16 cellular contexts compared by ENCODE assay signal in genomic region chr14:101073598-101073965, GRCh38.
DNase-seq lines count a peak whose midpoint lies in the region; ATAC-seq and TF ChIP-seq lines count a peak whose summit lies in the region.
"Had no signal": no experiment of that assay in that cellular context is flagged by ENCODE, and none has a peak within 500 bp of the region (broad histone marks: within the 10 kb centered on the region; RNA-seq: fewer than 3 reads in every experiment).

No MANE protein-coding gene starts in this region.

- no peaks in the 10 kb centered on the region for H3K79me1 ChIP-seq in mesenchymal stem cell (replicated peaks; ENCODE audit: low read length, poor library complexity, severe bottlenecking)

- no peak overlapping the region for H3K14ac ChIP-seq in mesenchymal stem cell (ENCODE audit: low read length in 2 of 2)

- H3K9me3 Mint-ChIP-seq in natural killer cell (no peaks in the 10 kb centered on the region), WTC11 (no peaks in the 10 kb centered on the region)
- no peaks in the 10 kb centered on the region for H3K9me3 Mint-ChIP-seq in natural killer cell treated with Interleukin-12 subunit alpha and Interleukin-12 subunit beta and Interleukin-15 and Interleukin-18, amount 100 ng/mL, for 72 hours
- no peaks in the 10 kb centered on the region for H3K9me3 Mint-ChIP-seq in stimulated activated naive CD8-positive, alpha-beta T cell treated with anti-CD3 and anti-CD28 coated beads, Interleukin-15, amount 100 ng/mL, for 72 hours
- peaks cover 0 to 2% (median 0%) of the 10 kb centered on the region in 8 donors for H3K9me3 Mint-ChIP-seq in CD4-positive, alpha-beta memory T cell
- H3K9me3 Mint-ChIP-seq: central memory CD8-positive, alpha-beta T cell; stimulated activated naive CD8-positive, alpha-beta T cell treated with anti-CD3 and anti-CD28 coated beads, Interleukin-15, Interleukin-2, amounts not matched to agents 100 ng/mL and 50 ng/mL, for 24 hours had no signal

- CTCF ChIA-PET in WTC11 (lab: Charles Lee), result interaction anchor here (0.9 to 1.1 kb wide), 3 partner anchors 8 to 309 kb away, joined by 3 to 5 read pairs (median 4); no protein-coding TSS in a partner anchor
- CTCF ChIA-PET in CD4-positive, alpha-beta memory T cell (lab: Charles Lee; ENCODE audit: partially characterized antibody), result no interaction called here

- H3K9ac ChIP-seq in mesenchymal stem cell (ENCODE audit: low read length), result no peak overlapping the region

- peak overlapping the region in 1 of 2 experiments; percentile 73 for H2BK12ac ChIP-seq in mesenchymal stem cell (ENCODE audit: low read length in 2 of 2)

- DNase-seq in natural killer cell (peak; percentile 1), WTC11 (ENCODE audit: low spot score) (no peak), mesenchymal stem cell (no peak), C1 segment of cervical spinal cord (lab: John Stamatoyannopoulos, UW) (no peak), COR-L47 (lab: John Stamatoyannopoulos, UW) (no peak)
- DNase-seq in natural killer cell treated with Interleukin-12 subunit alpha and Interleukin-12 subunit beta and Interleukin-15 and Interleukin-18, amount 100 ng/mL, for 72 hours (ENCODE audit: low spot score), result no peak
- DNase-seq in stimulated activated naive CD8-positive, alpha-beta T cell treated with anti-CD3 and anti-CD28 coated beads, Interleukin-15, amount 100 ng/mL, for 72 hours, result no peak
- no peak for DNase-seq in CD4-positive, alpha-beta memory T cell
- DNase-seq: activated CD4-positive, alpha-beta T cell treated with anti-CD3 and anti-CD28 coated beads, Interleukin-2, amount 50 U/mL, for 4 hours; GF-D8; naive B cell; NCI-H187 had no signal

- ATAC-seq in natural killer cell (no peak), WTC11 (no peak)
- ATAC-seq in natural killer cell treated with Interleukin-12 subunit alpha and Interleukin-12 subunit beta and Interleukin-15 and Interleukin-18, amount 100 ng/mL, for 72 hours, result no peak
- no peak for ATAC-seq in stimulated activated naive CD8-positive, alpha-beta T cell treated with anti-CD3 and anti-CD28 coated beads, Interleukin-15, amount 100 ng/mL, for 72 hours

- peaks cover 63% of the 10 kb centered on the region for H3K4me1 ChIP-seq in mesenchymal stem cell (ENCODE audit: control insufficient read depth, insufficient read depth, low read depth, low read length)
- no peaks in the 10 kb centered on the region for H3K4me1 ChIP-seq in CD4-positive, alpha-beta memory T cell (ENCODE audit: insufficient read depth, low read length)
- H3K4me1 ChIP-seq: psoas muscle had no signal

- H2AFZ ChIP-seq in mesenchymal stem cell (ENCODE audit: low read depth, low read length), result no peak overlapping the region

- H2BK120ac ChIP-seq in mesenchymal stem cell (ENCODE audit: low read depth, low read length), result no peak overlapping the region

- H3K36me3 ChIP-seq in mesenchymal stem cell (ENCODE audit: control insufficient read depth in 1 of 2, insufficient read depth in 2 of 2, low read depth in 1 of 2, low read length in 2 of 2), result peaks cover 0 to 38% of the 10 kb centered on the region in 2 experiments
- no peaks in the 10 kb centered on the region for H3K36me3 ChIP-seq in CD4-positive, alpha-beta memory T cell (ENCODE audit: insufficient read depth, low read length)

- H3K23ac ChIP-seq in mesenchymal stem cell (ENCODE audit: low read length in 2 of 2), result no peak overlapping the region

- peak overlapping the region; percentile 24 for H3K4me2 ChIP-seq in mesenchymal stem cell (ENCODE audit: low read length, poor library complexity, severe bottlenecking)

- peak overlapping the region; percentile 78 for H3K27ac ChIP-seq in mesenchymal stem cell (ENCODE audit: low read length, poor library complexity, severe bottlenecking)
- no peak overlapping the region for H3K27ac ChIP-seq in CD4-positive, alpha-beta memory T cell (ENCODE audit: low read depth, low read length)
- H3K27ac ChIP-seq: psoas muscle, SJSA1 had no signal

- H3K9me3 ChIP-seq in mesenchymal stem cell (ENCODE audit: control insufficient read depth, low read length), result no peaks in the 10 kb centered on the region
- H3K9me3 ChIP-seq in CD4-positive, alpha-beta memory T cell (ENCODE audit: control insufficient read depth in 1 of 2, low read length in 2 of 2), result no peaks in the 10 kb centered on the region
- H3K9me3 ChIP-seq: psoas muscle, SJSA1 had no signal

- no peak overlapping the region for H2AK5ac ChIP-seq in mesenchymal stem cell (ENCODE audit: low read length, severe bottlenecking)

- 21% methylated on average over 7 of the region's 7 CpGs for WGBS in mesenchymal stem cell

- no peak overlapping the region for H3K27ac Mint-ChIP-seq in natural killer cell
- H3K27ac Mint-ChIP-seq in natural killer cell treated with Interleukin-12 subunit alpha and Interleukin-12 subunit beta and Interleukin-15 and Interleukin-18, amount 100 ng/mL, for 72 hours, result no peak overlapping the region
- no peak overlapping the region for H3K27ac Mint-ChIP-seq in WTC11
- no peak overlapping the region for H3K27ac Mint-ChIP-seq in stimulated activated naive CD8-positive, alpha-beta T cell treated with anti-CD3 and anti-CD28 coated beads, Interleukin-15, amount 100 ng/mL, for 72 hours
- no peak overlapping the region for H3K27ac Mint-ChIP-seq in CD4-positive, alpha-beta memory T cell
- H3K27ac Mint-ChIP-seq: naive B cell; stimulated activated naive CD8-positive, alpha-beta T cell treated with anti-CD3 and anti-CD28 coated beads, Interleukin-15, Interleukin-2, amounts not matched to agents 100 ng/mL and 50 ng/mL, for 24 hours had no signal

- H3K27me3 ChIP-seq in mesenchymal stem cell (ENCODE audit: control insufficient read depth in 1 of 2, insufficient read depth in 1 of 2, low read length in 2 of 2), result peaks cover 0 to 30% of the 10 kb centered on the region in 2 experiments
- no peaks in the 10 kb centered on the region for H3K27me3 ChIP-seq in CD4-positive, alpha-beta memory T cell (ENCODE audit: insufficient read depth, low read length)
- H3K27me3 ChIP-seq: SJSA1 had no signal

- TF ChIP-seq CTCF in natural killer cell (IDR thresholded peaks at IDR 0.05) (no peak), WTC11 (IDR thresholded peaks at IDR 0.05) (no peak)

- no peak overlapping the region for H4K91ac ChIP-seq in mesenchymal stem cell (ENCODE audit: low read length)

- H3K4me3 Mint-ChIP-seq in natural killer cell, result no peak overlapping the region
- H3K4me3 Mint-ChIP-seq in natural killer cell treated with Interleukin-12 subunit alpha and Interleukin-12 subunit beta and Interleukin-15 and Interleukin-18, amount 100 ng/mL, for 72 hours, result no peak overlapping the region
- no peak overlapping the region for H3K4me3 Mint-ChIP-seq in WTC11
- no peak overlapping the region for H3K4me3 Mint-ChIP-seq in stimulated activated naive CD8-positive, alpha-beta T cell treated with anti-CD3 and anti-CD28 coated beads, Interleukin-15, amount 100 ng/mL, for 72 hours
- no peak overlapping the region for H3K4me3 Mint-ChIP-seq in CD4-positive, alpha-beta memory T cell
- H3K4me3 Mint-ChIP-seq: central memory CD8-positive, alpha-beta T cell; naive B cell; stimulated activated naive CD8-positive, alpha-beta T cell treated with anti-CD3 and anti-CD28 coated beads, Interleukin-15, Interleukin-2, amounts not matched to agents 100 ng/mL and 50 ng/mL, for 24 hours had no signal

- no peak overlapping the region for H2BK15ac ChIP-seq in mesenchymal stem cell (ENCODE audit: low read depth, poor library complexity, severe bottlenecking)

- no peak overlapping the region for H3K4ac ChIP-seq in mesenchymal stem cell (ENCODE audit: low read depth in 1 of 2, low read length in 2 of 2)

- intact Hi-C loops in natural killer cell (cut with micrococcal nuclease), result no loop called here
- intact Hi-C loops in CD4-positive, alpha-beta memory T cell (cut with micrococcal nuclease), result no loop called here

- H4K8ac ChIP-seq in mesenchymal stem cell (ENCODE audit: low read length), result peak overlapping the region; percentile 41

- no peak overlapping the region for H3K18ac ChIP-seq in mesenchymal stem cell (ENCODE audit: low read depth in 1 of 2, low read length in 2 of 2)

- POLR2A ChIA-PET in WTC11 (lab: Charles Lee), result no interaction called here
- POLR2A ChIA-PET in CD4-positive, alpha-beta memory T cell (lab: Charles Lee; ENCODE audit: partially characterized antibody), result no interaction called here

- H3K4me3 ChIP-seq in mesenchymal stem cell (ENCODE audit: insufficient read depth in 1 of 2, low read depth in 1 of 2, low read length in 2 of 2), result no peak overlapping the region
- H3K4me3 ChIP-seq in CD4-positive, alpha-beta memory T cell (ENCODE audit: low read length in 2 of 2), result no peak overlapping the region
- H3K4me3 ChIP-seq: psoas muscle, SJSA1 had no signal

- H2BK5ac ChIP-seq in mesenchymal stem cell (ENCODE audit: low read depth, low read length, poor library complexity, severe bottlenecking), result peak overlapping the region; percentile 49

- H3K4me1 Mint-ChIP-seq in natural killer cell (peaks cover 7 to 30% of the 10 kb centered on the region in 2 donors), WTC11 (peaks cover 37% of the 10 kb centered on the region)
- peaks cover 0 to 12% of the 10 kb centered on the region in 2 donors for H3K4me1 Mint-ChIP-seq in natural killer cell treated with Interleukin-12 subunit alpha and Interleukin-12 subunit beta and Interleukin-15 and Interleukin-18, amount 100 ng/mL, for 72 hours (ENCODE audit: low read depth in 2 of 2)
- peaks cover 19% of the 10 kb centered on the region for H3K4me1 Mint-ChIP-seq in stimulated activated naive CD8-positive, alpha-beta T cell treated with anti-CD3 and anti-CD28 coated beads, Interleukin-15, amount 100 ng/mL, for 72 hours
- no peaks in the 10 kb centered on the region for H3K4me1 Mint-ChIP-seq in CD4-positive, alpha-beta memory T cell
- H3K4me1 Mint-ChIP-seq: central memory CD8-positive, alpha-beta T cell had no signal

- H3K36me3 Mint-ChIP-seq in natural killer cell (no peaks in the 10 kb centered on the region), WTC11 (peaks cover 3% of the 10 kb centered on the region)
- H3K36me3 Mint-ChIP-seq in natural killer cell treated with Interleukin-12 subunit alpha and Interleukin-12 subunit beta and Interleukin-15 and Interleukin-18, amount 100 ng/mL, for 72 hours, result no peaks in the 10 kb centered on the region
- H3K36me3 Mint-ChIP-seq in CD4-positive, alpha-beta memory T cell, result no peaks in the 10 kb centered on the region
- H3K36me3 Mint-ChIP-seq: naive B cell had no signal

- H3K27me3 Mint-ChIP-seq in natural killer cell (ENCODE audit: low read depth in 2 of 2) (peaks cover 14 to 23% of the 10 kb centered on the region in 2 donors), WTC11 (ENCODE audit: low read depth) (peaks cover 14% of the 10 kb centered on the region)
- peaks cover 4 to 16% of the 10 kb centered on the region in 2 donors for H3K27me3 Mint-ChIP-seq in natural killer cell treated with Interleukin-12 subunit alpha and Interleukin-12 subunit beta and Interleukin-15 and Interleukin-18, amount 100 ng/mL, for 72 hours
- peaks cover 55% of the 10 kb centered on the region for H3K27me3 Mint-ChIP-seq in stimulated activated naive CD8-positive, alpha-beta T cell treated with anti-CD3 and anti-CD28 coated beads, Interleukin-15, amount 100 ng/mL, for 72 hours
- peaks cover 29% of the 10 kb centered on the region in 2 donors for H3K27me3 Mint-ChIP-seq in CD4-positive, alpha-beta memory T cell
